ENCODE assay signal across 24 cellular contexts in genomic region chr11:84612645-84613044, GRCh38.
"Had no signal": no experiment of that assay in that cellular context is flagged by ENCODE, and none has a peak within 500 bp of the region (broad histone marks: within the 10 kb centered on the region; RNA-seq: fewer than 3 reads in every experiment).

No MANE protein-coding gene starts in this region.

- H3K4me1 Mint-ChIP-seq: activated B cell treated with CpG ODN at 0.5 μM for 24 hours; activated CD4-positive, alpha-beta T cell treated with anti-CD3 and anti-CD28 coated beads, Interleukin-2, amount 10 ng/mL, durations not matched to agents 24 days and 14 days; activated naive CD4-positive, alpha-beta T cell treated with anti-CD3 and anti-CD28 coated beads, Interleukin-2, amount 10 ng/mL, durations not matched to agents 7 days and 5 days; activated naive CD8-positive, alpha-beta T cell treated with anti-CD3 and anti-CD28 coated beads for 36 hours; activated T-helper 17 cell treated with anti-CD3 and anti-CD28 coated beads, Interleukin-2, amount 50 U/mL, for 72 hours; T-cell had no signal

- H3K36me3 ChIP-seq: adrenal gland, MG63 had no signal

- H3K27me3 Mint-ChIP-seq: activated B cell treated with CpG ODN at 0.5 μM for 24 hours; activated CD4-positive, alpha-beta T cell treated with anti-CD3 and anti-CD28 coated beads, Interleukin-2, amount 10 ng/mL, durations not matched to agents 24 days and 14 days; activated naive CD4-positive, alpha-beta T cell treated with anti-CD3 and anti-CD28 coated beads, Interleukin-2, amount 10 ng/mL, durations not matched to agents 7 days and 5 days; activated naive CD8-positive, alpha-beta T cell treated with anti-CD3 and anti-CD28 coated beads for 36 hours; activated T-helper 17 cell treated with anti-CD3 and anti-CD28 coated beads, Interleukin-2, amount 50 U/mL, for 72 hours; T-cell had no signal

- H3K9me3 ChIP-seq: adrenal gland, MG63 had no signal

- H3K27ac Mint-ChIP-seq: activated B cell treated with CpG ODN at 0.5 μM for 24 hours; activated CD4-positive, alpha-beta T cell treated with anti-CD3 and anti-CD28 coated beads, Interleukin-2, amount 10 ng/mL, durations not matched to agents 24 days and 14 days; activated naive CD4-positive, alpha-beta T cell treated with anti-CD3 and anti-CD28 coated beads, Interleukin-2, amount 10 ng/mL, durations not matched to agents 7 days and 5 days; activated naive CD8-positive, alpha-beta T cell treated with anti-CD3 and anti-CD28 coated beads for 36 hours; activated T-helper 17 cell treated with anti-CD3 and anti-CD28 coated beads, Interleukin-2, amount 50 U/mL, for 72 hours; T-cell had no signal

- H3K27me3 ChIP-seq: adrenal gland, MG63 had no signal

- H3K4me3 Mint-ChIP-seq: activated B cell treated with CpG ODN at 0.5 μM for 24 hours; activated CD4-positive, alpha-beta T cell treated with anti-CD3 and anti-CD28 coated beads, Interleukin-2, amount 10 ng/mL, durations not matched to agents 24 days and 14 days; activated naive CD4-positive, alpha-beta T cell treated with anti-CD3 and anti-CD28 coated beads, Interleukin-2, amount 10 ng/mL, durations not matched to agents 7 days and 5 days; activated naive CD8-positive, alpha-beta T cell treated with anti-CD3 and anti-CD28 coated beads for 36 hours; activated T-cell treated with anti-CD3 and anti-CD28 coated beads, Interleukin-2, amount 50 U/mL, for 4 hours; activated T-helper 17 cell treated with anti-CD3 and anti-CD28 coated beads, Interleukin-2, amount 50 U/mL, for 72 hours; T-cell had no signal

- H3K4me1 ChIP-seq: adrenal gland had no signal

- H3K36me3 Mint-ChIP-seq: activated naive CD4-positive, alpha-beta T cell treated with anti-CD3 and anti-CD28 coated beads, Interleukin-2, amount 10 ng/mL, durations not matched to agents 7 days and 5 days; activated naive CD8-positive, alpha-beta T cell treated with anti-CD3 and anti-CD28 coated beads for 36 hours; T-cell had no signal

- ATAC-seq: activated T-cell treated with anti-CD3 and anti-CD28 coated beads, Interleukin-2, amount 50 U/mL, for 4 hours; activated T-helper 17 cell treated with anti-CD3 and anti-CD28 coated beads, Interleukin-2, amount 50 U/mL, for 72 hours; T-cell had no signal

- H3K27ac ChIP-seq: adrenal gland, SK-N-MC had no signal

- H3K9me3 Mint-ChIP-seq: activated B cell treated with CpG ODN at 0.5 μM for 24 hours; activated naive CD8-positive, alpha-beta T cell treated with anti-CD3 and anti-CD28 coated beads for 36 hours had no signal

- H3K4me3 ChIP-seq: adrenal gland, MG63, SK-N-MC had no signal

- FAIRE-seq: TTC549 had no signal

- DNase-seq: activated B cell treated with CpG ODN at 0.5 μM for 24 hours; activated CD4-positive, alpha-beta T cell treated with anti-CD3 and anti-CD28 coated beads for 1 hour; activated CD4-positive, alpha-beta T cell treated with anti-CD3 and anti-CD28 coated beads, Interleukin-2, amount 10 ng/mL, durations not matched to agents 24 days and 14 days; activated CD4-positive, alpha-beta T cell treated with anti-CD3 and anti-CD28 coated beads, Interleukin-2, amount 50 U/mL, for 48 hours; activated gamma-delta T cell; activated naive CD4-positive, alpha-beta T cell treated with anti-CD3 and anti-CD28 coated beads, Interleukin-2, amount 10 ng/mL, durations not matched to agents 7 days and 5 days; activated naive CD8-positive, alpha-beta T cell treated with anti-CD3 and anti-CD28 coated beads for 36 hours; activated T-cell treated with anti-CD3 and anti-CD28 coated beads, Interleukin-2, amount 50 U/mL, for 4 hours; adrenal gland; anterior cingulate cortex; caudate nucleus; MG63; MV-4-11; NCI-H1092 treated with DMSO at 0.1 percent for 48 hours; NCI-H1417 treated with DMSO at 0.1 percent for 48 hours; NCI-H1694; NCI-H2029 treated with DMSO at 0.1 percent for 48 hours; NCI-H524; T-cell; T-helper 2 cell; T1000 had no signal
